27 cellular contexts compared by ENCODE assay signal in the genomic region with DNA sequence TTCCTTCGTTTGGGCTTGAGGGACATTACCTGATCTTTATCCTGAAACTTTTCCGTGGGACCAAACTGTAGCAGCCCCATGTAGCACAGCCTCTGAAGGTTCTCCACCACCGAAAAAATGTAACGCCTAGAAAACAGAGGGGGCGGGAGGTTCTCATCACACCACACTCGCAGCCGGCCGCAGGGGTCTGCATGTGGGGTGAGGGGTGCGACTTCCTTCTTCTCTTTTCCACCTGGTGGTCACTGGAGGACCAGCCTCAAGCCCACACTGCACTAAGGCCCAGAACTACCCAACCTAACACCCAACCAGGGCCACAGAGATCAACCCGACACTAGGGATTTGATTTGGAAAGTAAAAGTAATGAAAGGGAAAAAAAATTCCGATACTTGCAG. TPM values are rescaled to one million over a fixed set of nuclear protein-coding genes. Genes with fewer than 3 reads are reported as not detected.
DNase-seq lines count a peak whose midpoint lies in the region; ATAC-seq and TF ChIP-seq lines count a peak whose summit lies in the region.
"Had no signal": no experiment of that assay in that cellular context is flagged by ENCODE, and none has a peak within 500 bp of the region (broad histone marks: within the 10 kb centered on the region; RNA-seq: fewer than 3 reads in every experiment).

No MANE protein-coding gene starts in this region.

- TF ChIP-seq EP300 in upper lobe of left lung (IDR thresholded peaks at IDR 0.05): no peak

- H3K9me3 Mint-ChIP-seq in central memory CD8-positive, alpha-beta T cell: no peaks in the 10 kb centered on the region
- H3K9me3 Mint-ChIP-seq: activated CD4-positive, alpha-beta memory T cell treated with anti-CD3 and anti-CD28 coated beads, Interleukin-2, amount 10 ng/mL, durations not matched to agents 7 days and 5 days; activated naive CD4-positive, alpha-beta T cell treated with anti-CD3 and anti-CD28 coated beads, Interleukin-2, amount 50 U/mL, for 72 hours; activated T-helper 17 cell treated with anti-CD3 and anti-CD28 coated beads, Interleukin-2, amount 50 U/mL, for 72 hours; nephron progenitor cell; stimulated activated naive B cell treated with anti-CD40 and anti-IgM and Interleukin-4, amounts not matched to agents 10 μg/mL and 1 μg/mL and 100 μg/mL, for 72 hours had no signal

- H3K27me3 Mint-ChIP-seq in central memory CD8-positive, alpha-beta T cell: no peaks in the 10 kb centered on the region
- H3K27me3 Mint-ChIP-seq: activated CD4-positive, alpha-beta memory T cell treated with anti-CD3 and anti-CD28 coated beads, Interleukin-2, amount 10 ng/mL, durations not matched to agents 7 days and 5 days; activated T-helper 17 cell treated with anti-CD3 and anti-CD28 coated beads, Interleukin-2, amount 50 U/mL, for 72 hours; stimulated activated naive B cell treated with anti-CD40 and anti-IgM and Interleukin-4, amounts not matched to agents 10 μg/mL and 1 μg/mL and 100 μg/mL, for 72 hours had no signal

- intact Hi-C loops in heart right ventricle (cut with DNase I): no loop called here
- intact Hi-C loops in left cardiac atrium (cut with DNase I): no loop called here
- intact Hi-C loops in lower lobe of right lung (cut with DNase I): no loop called here

- H3K4me3 ChIP-seq in heart right ventricle: no peak overlapping the region
- H3K4me3 ChIP-seq in lower lobe of right lung: no peak overlapping the region
- no peak overlapping the region for H3K4me3 ChIP-seq in upper lobe of left lung
- H3K4me3 ChIP-seq: colonic mucosa had no signal

- H3K27me3 ChIP-seq in heart right ventricle (no peaks in the 10 kb centered on the region), lower lobe of right lung (ENCODE audit: low read depth) (no peaks in the 10 kb centered on the region), upper lobe of left lung (no peaks in the 10 kb centered on the region)
- H3K27me3 ChIP-seq: colonic mucosa had no signal

- H3K4me1 Mint-ChIP-seq in central memory CD8-positive, alpha-beta T cell: peaks cover 14% of the 10 kb centered on the region
- H3K4me1 Mint-ChIP-seq: activated T-helper 17 cell treated with anti-CD3 and anti-CD28 coated beads, Interleukin-2, amount 50 U/mL, for 72 hours; nephron progenitor cell; stimulated activated naive B cell treated with anti-CD40 and anti-IgM and Interleukin-4, amounts not matched to agents 10 μg/mL and 1 μg/mL and 100 μg/mL, for 72 hours had no signal

- TF ChIP-seq CTCF in heart right ventricle (IDR thresholded peaks at IDR 0.05) (no peak), lower lobe of right lung (IDR thresholded peaks at IDR 0.05) (no peak), upper lobe of left lung (IDR thresholded peaks at IDR 0.05) (no peak)

- H3K27ac ChIP-seq in heart right ventricle (peak overlapping the region in 9 of 10 donors; percentile 22 to 72 (median 59)), lower lobe of right lung (peak overlapping the region; percentile 71), upper lobe of left lung (peak overlapping the region; percentile 54 to 84 (median 73))
- H3K27ac ChIP-seq: colonic mucosa, HL-60 had no signal

- peaks cover 51% of the 10 kb centered on the region for H3K36me3 Mint-ChIP-seq in central memory CD8-positive, alpha-beta T cell (ENCODE audit: insufficient read depth)

- peak overlapping the region; percentile 36 for H3K4me3 Mint-ChIP-seq in central memory CD8-positive, alpha-beta T cell
- H3K4me3 Mint-ChIP-seq: activated CD4-positive, alpha-beta memory T cell treated with anti-CD3 and anti-CD28 coated beads, Interleukin-2, amount 10 ng/mL, durations not matched to agents 7 days and 5 days; activated T-helper 17 cell treated with anti-CD3 and anti-CD28 coated beads, Interleukin-2, amount 50 U/mL, for 72 hours; nephron progenitor cell; stimulated activated naive B cell treated with anti-CD40 and anti-IgM and Interleukin-4, amounts not matched to agents 10 μg/mL and 1 μg/mL and 100 μg/mL, for 72 hours had no signal

- 81 to 82% methylated on average over 11 of the region's 11 CpGs for WGBS in heart right ventricle, 2 donors
- WGBS in upper lobe of left lung, 2 donors: 76 to 85% methylated on average over 11 of the region's 11 CpGs

- H3K9me3 ChIP-seq in heart right ventricle (no peaks in the 10 kb centered on the region), lower lobe of right lung (no peaks in the 10 kb centered on the region), upper lobe of left lung (no peaks in the 10 kb centered on the region)
- H3K9me3 ChIP-seq: colonic mucosa had no signal

- ATAC-seq in heart right ventricle (no peak), left cardiac atrium (no peak), lower lobe of right lung (no peak), upper lobe of left lung (ENCODE audit: low FRiP score in 2 of 2) (no peak), HG02642 (IDR thresholded peaks at IDR 0.05; ENCODE audit: poor library complexity, unreplicated experiment) (no peak)
- ATAC-seq in central memory CD8-positive, alpha-beta T cell (replicated peaks; ENCODE audit: extremely low read depth, poor library complexity, severe bottlenecking): no peak
- ATAC-seq: activated naive CD4-positive, alpha-beta T cell treated with anti-CD3 and anti-CD28 coated beads, Interleukin-2, amount 50 U/mL, for 72 hours; activated T-helper 17 cell treated with anti-CD3 and anti-CD28 coated beads, Interleukin-2, amount 50 U/mL, for 72 hours; stimulated activated naive B cell treated with anti-CD40 and anti-IgM and Interleukin-4, amounts not matched to agents 10 μg/mL and 1 μg/mL and 100 μg/mL, for 72 hours had no signal

- H3K4me1 ChIP-seq in heart right ventricle (peaks cover 0 to 13% (median 0%) of the 10 kb centered on the region in 9 donors), lower lobe of right lung (no peaks in the 10 kb centered on the region), upper lobe of left lung (peaks cover 0 to 8% (median 1%) of the 10 kb centered on the region in 4 donors)
- H3K4me1 ChIP-seq: colonic mucosa had no signal

- H3K36me3 ChIP-seq in heart right ventricle (peaks cover 3 to 100% (median 94%) of the 10 kb centered on the region in 9 donors), lower lobe of right lung (peaks cover 100% of the 10 kb centered on the region), upper lobe of left lung (peaks cover 35 to 99% (median 75%) of the 10 kb centered on the region in 4 donors)

- H3K27ac Mint-ChIP-seq in central memory CD8-positive, alpha-beta T cell (ENCODE audit: low read depth): peak overlapping the region; percentile 95
- H3K27ac Mint-ChIP-seq: activated CD4-positive, alpha-beta memory T cell treated with anti-CD3 and anti-CD28 coated beads, Interleukin-2, amount 10 ng/mL, durations not matched to agents 7 days and 5 days; activated T-helper 17 cell treated with anti-CD3 and anti-CD28 coated beads, Interleukin-2, amount 50 U/mL, for 72 hours; nephron progenitor cell had no signal

- DNase-seq in heart right ventricle (no peak), left cardiac atrium (no peak), lower lobe of right lung (no peak), upper lobe of left lung (no peak), RKO (ENCODE audit: low spot score) (no peak), kidney glomerular epithelial cell (lab: John Stamatoyannopoulos, UW) (no peak)
- no peak for DNase-seq in central memory CD8-positive, alpha-beta T cell (ENCODE audit: low spot score in 2 of 2)
- DNase-seq: activated CD4-positive, alpha-beta memory T cell treated with anti-CD3 and anti-CD28 coated beads, Interleukin-2, amount 10 ng/mL, durations not matched to agents 7 days and 5 days; activated CD8-positive, alpha-beta memory T cell treated with anti-CD3 and anti-CD28 coated beads, Interleukin-2, amount 50 U/mL, for 4 hours; amygdala; colonic mucosa; DND-41; effector CD4-positive, alpha-beta T cell; GF-D8; glutamatergic neuron; mammary epithelial cell; MM.1S; NCI-H1105 treated with DMSO at 0.1 percent for 48 hours; NCI-H2029; NCI-H524 treated with DMSO at 0.1 percent for 48 hours; nephron progenitor cell; SHP77; stimulated activated naive B cell treated with anti-CD40 and anti-IgM and Interleukin-4, amounts not matched to agents 10 μg/mL and 1 μg/mL and 100 μg/mL, for 72 hours had no signal

- TF ChIP-seq POLR2A in upper lobe of left lung (IDR thresholded peaks at IDR 0.05): no peak

RNA-seq across cellular contexts. Expression of gene GTF3C1, which starts 57.1 kb away (rescaled TPM):
- total RNA-seq in heart right ventricle: 10 to 100 TPM; 48.1 to 84.5 (median 62.8) TPM
- 100 to 1,000 TPM in 1 of 2 donors, 10 to 100 TPM in 1; 53.0 to 133 TPM for polyA plus RNA-seq in heart right ventricle
- 10 to 100 TPM; 43.3 to 53.6 TPM for total RNA-seq in left cardiac atrium
- total RNA-seq in lower lobe of right lung: 57.1 TPM
- 100 to 1,000 TPM in 1 of 6 donors, 10 to 100 TPM in 5; 58.3 to 138 (median 73.3) TPM for total RNA-seq in upper lobe of left lung

RNA-seq across cellular contexts. Expression of gene KATNIP, which starts 57.4 kb away (rescaled TPM):
- total RNA-seq in heart right ventricle (10 to 100 TPM in 9 of 10 donors, 1 to 10 TPM in 1; 8.6 to 25.0 (median 16.8) TPM), left cardiac atrium (10 to 100 TPM; 10.0 to 14.4 TPM), lower lobe of right lung (32.9 TPM), upper lobe of left lung (10 to 100 TPM; 19.9 to 79.6 (median 38.6) TPM)
- polyA plus RNA-seq in heart right ventricle: 1 to 10 TPM; 5.9 to 6.0 TPM
